ENCODE assay signal across 13 cellular contexts in genomic region chr3:100150583-100150982, GRCh38. TPM values are rescaled to one million over a fixed set of nuclear protein-coding genes. Genes with fewer than 3 reads are reported as not detected.
DNase-seq lines count a peak whose midpoint lies in the region; ATAC-seq and TF ChIP-seq lines count a peak whose summit lies in the region.
"Had no signal": no experiment of that assay in that cellular context is flagged by ENCODE, and none has a peak within 500 bp of the region (broad histone marks: within the 10 kb centered on the region; RNA-seq: fewer than 3 reads in every experiment).

No MANE protein-coding gene starts in this region.

- DNase-seq in AG10803 (ENCODE audit: low read depth) (peak; percentile 67), Right ventricle myocardium superior (no peak), gastrocnemius medialis (no peak), NCI-H2029 (lab: John Stamatoyannopoulos, UW) (no peak), NCI-H526 treated with DMSO at 0.1 percent for 48 hours (lab: John Stamatoyannopoulos, UW) (no peak)
- DNase-seq in stimulated activated CD8-positive, alpha-beta memory T cell treated with anti-CD3 and anti-CD28 coated beads, Interleukin-4, amount 100 ng/mL, for 48 hours, result no peak
- DNase-seq: DMS53; effector memory CD8-positive, alpha-beta T cell; naive thymus-derived CD4-positive, alpha-beta T cell; NCI-H2171 treated with DMSO at 0.1 percent for 48 hours had no signal

- peaks cover 0 to 2% (median 0%) of the 10 kb centered on the region in 3 donors for H3K9me3 ChIP-seq in gastrocnemius medialis

- in situ Hi-C loops in gastrocnemius medialis (cut with MboI; ENCODE audit: low sequenced_read_pairs in 4 of 4), result no loop called here

- H3K27ac ChIP-seq in angular gyrus (ENCODE audit: low read depth, low read length), result peak overlapping the region; percentile 45
- H3K27ac ChIP-seq in gastrocnemius medialis, result peak overlapping the region; percentile 63 to 76 (median 65)
- H3K27ac ChIP-seq: SK-N-MC had no signal

- no peaks in the 10 kb centered on the region for H3K27me3 ChIP-seq in gastrocnemius medialis

- peak; percentile 81 for ATAC-seq in Right ventricle myocardium superior (ENCODE audit: poor library complexity)
- ATAC-seq in gastrocnemius medialis, result peak; percentile 55 to 68
- ATAC-seq in GM21528 (IDR thresholded peaks at IDR 0.05; ENCODE audit: low FRiP score, unreplicated experiment), result no peak
- ATAC-seq: effector memory CD8-positive, alpha-beta T cell; naive thymus-derived CD4-positive, alpha-beta T cell had no signal

- H3K4me1 ChIP-seq in gastrocnemius medialis, result peaks cover 20 to 25% of the 10 kb centered on the region in 2 donors

- H3K4me3 ChIP-seq in AG10803 (ENCODE audit: low read length) (no peak overlapping the region), gastrocnemius medialis (no peak overlapping the region)
- H3K4me3 ChIP-seq: SK-N-MC had no signal

- TF ChIP-seq POLR2A in gastrocnemius medialis (IDR thresholded peaks at IDR 0.05), result no peak

- TF ChIP-seq CTCF in AG10803 (conservative IDR thresholded peaks at IDR 0.05; ENCODE audit: low read length) (no peak), gastrocnemius medialis (IDR thresholded peaks at IDR 0.05 in 4 of 5, conservative IDR thresholded peaks at IDR 0.05 in 1 of 5) (no peak)

- intact Hi-C loops in Right ventricle myocardium superior (cut with DNase I) (no loop called here), gastrocnemius medialis (cut with DNase I; ENCODE audit: low total_unique reads) (loop anchor here (5.0 kb wide), 1 partner anchor 102 kb away; no protein-coding TSS in a partner anchor)

- no peaks in the 10 kb centered on the region for H3K36me3 ChIP-seq in gastrocnemius medialis

RNA-seq across cellular contexts. Expression of gene FILIP1L, which starts 36.3 kb away (rescaled TPM):
- total RNA-seq in Right ventricle myocardium superior (39.3 TPM), gastrocnemius medialis (100 to 1,000 TPM in 2 of 4 donors, 10 to 100 TPM in 2; 87.1 to 115 (median 99.6) TPM)
